Comparison of ENCODE assay signal across 19 cellular contexts in genomic region chr17:76154292-76154691, GRCh38. TPM values are rescaled to one million over a fixed set of nuclear protein-coding genes. Genes with fewer than 3 reads are reported as not detected.
"Had no signal": no experiment of that assay in that cellular context is flagged by ENCODE, and none has a peak within 500 bp of the region (broad histone marks: within the 10 kb centered on the region; RNA-seq: fewer than 3 reads in every experiment).

No MANE protein-coding gene starts in this region.

- H3K36me3 ChIP-seq: esophagus squamous epithelium, prostate gland, right atrium auricular region, vagina had no signal

- H3K27ac Mint-ChIP-seq: activated T-helper 2 cell treated with anti-CD3 and anti-CD28 coated beads, Interferon-gamma antibody, Interleukin-2, Interleukin-4, amounts not matched to agents 10 μg/mL and 5 μg/mL and 100 μg/mL, durations not matched to agents 14 hours and 24 hours and 36 hours had no signal

- DNase-seq: activated naive CD4-positive, alpha-beta T cell treated with anti-CD3 and anti-CD28 coated beads, Interleukin-2, amount 50 U/mL, for 16 hours; amygdala; effector memory CD4-positive, alpha-beta T cell; esophagus squamous epithelium; heart right ventricle; left ventricle myocardium superior; stimulated activated CD4-positive, alpha-beta T cell treated with anti-CD3 and anti-CD28 coated beads, Interleukin-12 subunit alpha, Interleukin-12 subunit beta, amount 100 ng/mL, for 4 hours; stimulated activated CD4-positive, alpha-beta T cell treated with anti-CD3 and anti-CD28 coated beads, Interleukin-1b, Interleukin-23, amount 100 ng/mL, for 48 hours; T1000 had no signal

- H3K4me1 ChIP-seq: right atrium auricular region, vagina had no signal

- H3K4me3 Mint-ChIP-seq: neural crest cell; stimulated activated naive CD8-positive, alpha-beta T cell treated with anti-CD3 and anti-CD28 coated beads, Interleukin-15, Interleukin-2, amounts not matched to agents 100 ng/mL and 50 ng/mL, for 24 hours had no signal

- H3K27ac ChIP-seq: esophagus squamous epithelium, heart right ventricle, prostate gland, right atrium auricular region, vagina had no signal

- H3K9me3 Mint-ChIP-seq: activated T-helper 2 cell treated with anti-CD3 and anti-CD28 coated beads, Interferon-gamma antibody, Interleukin-2, Interleukin-4, amounts not matched to agents 10 μg/mL and 5 μg/mL and 100 μg/mL, durations not matched to agents 14 hours and 24 hours and 36 hours; neural crest cell; stimulated activated naive CD8-positive, alpha-beta T cell treated with anti-CD3 and anti-CD28 coated beads, Interleukin-15, Interleukin-2, amounts not matched to agents 100 ng/mL and 50 ng/mL, for 24 hours had no signal

- H3K9me3 ChIP-seq: esophagus squamous epithelium, heart right ventricle, prostate gland, right atrium auricular region, vagina had no signal

- H3K27me3 Mint-ChIP-seq: stimulated activated naive CD8-positive, alpha-beta T cell treated with anti-CD3 and anti-CD28 coated beads, Interleukin-15, Interleukin-2, amounts not matched to agents 100 ng/mL and 50 ng/mL, for 24 hours had no signal

- H3K4me3 ChIP-seq: esophagus squamous epithelium, heart right ventricle, prostate gland, right atrium auricular region, vagina had no signal

- H3K27me3 ChIP-seq: esophagus squamous epithelium, heart right ventricle, right atrium auricular region, vagina had no signal

RNA-seq across cellular contexts. Expression of gene FOXJ1, which starts 13.2 kb away (rescaled TPM):
- total RNA-seq: cardiac septum, dermis blood vessel endothelial cell, endothelial cell of umbilical vein, heart right ventricle, left ventricle myocardium superior, myocyte, right atrium auricular region, vagina had no signal
- polyA plus RNA-seq: endothelial cell of umbilical vein had no signal
